ENCODE assay signal across 2 cellular contexts in the genomic region with DNA sequence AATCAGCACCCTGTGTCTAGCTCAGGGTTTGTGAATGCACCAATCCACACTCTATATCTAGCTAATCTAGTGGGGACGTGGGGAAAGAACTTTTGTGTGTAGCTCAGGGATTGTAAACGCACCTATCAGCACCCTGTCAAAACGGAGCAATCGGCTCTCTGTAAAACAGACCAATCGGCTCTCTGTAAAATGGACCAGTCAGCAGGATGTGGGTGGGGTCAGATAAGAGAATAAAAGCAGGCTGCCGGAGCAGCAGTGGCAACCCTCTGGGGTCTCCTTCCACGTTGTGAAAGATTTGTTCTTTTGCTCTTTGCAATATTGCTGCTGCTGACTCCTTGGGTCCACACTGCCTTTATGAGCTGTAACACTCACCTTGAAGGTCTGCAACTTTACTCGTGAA. TPM values are rescaled to one million over a fixed set of nuclear protein-coding genes. Genes with fewer than 3 reads are reported as not detected.
"Had no signal": no experiment of that assay in that cellular context is flagged by ENCODE, and none has a peak within 500 bp of the region (broad histone marks: within the 10 kb centered on the region; RNA-seq: fewer than 3 reads in every experiment).

No MANE protein-coding gene starts in this region.

RNA-seq across cellular contexts. Expression of a gene that starts 33.2 kb away (rescaled TPM):
- total RNA-seq: MCF 10A, NCI-H460 had no signal
